ENCODE assay signal across 10 cellular contexts in genomic region chr15:66931768-66932633, GRCh38.
DNase-seq lines count a peak whose midpoint lies in the region; ATAC-seq, FAIRE-seq and TF ChIP-seq lines count a peak whose summit lies in the region.
"Had no signal": no experiment of that assay in that cellular context is flagged by ENCODE, and none has a peak within 500 bp of the region (broad histone marks: within the 10 kb centered on the region; RNA-seq: fewer than 3 reads in every experiment).

No MANE protein-coding gene starts in this region.

- FAIRE-seq in A549 (lab: Jason Lieb, UNC) (peak; percentile 93), HepG2 (lab: Jason Lieb, UNC) (peak; percentile 95), GM12892 (lab: Jason Lieb, UNC) (no peak)

- H3K4me2 ChIP-seq in A549 (peak overlapping the region; percentile 78), HepG2 (ENCODE audit: low read depth, low read length) (peak overlapping the region; percentile 62)

- peaks cover 17% of the 10 kb centered on the region for H3K27me3 Mint-ChIP-seq in brain

- CTCF ChIA-PET in A549 (lab: Yijun Ruan, JAX) (interaction anchor here (0.6 to 10.6 kb wide), 8 partner anchors 10 to 525 kb away, joined by 3 to 128 read pairs (median 6); no protein-coding TSS in a partner anchor), HepG2 (lab: Yijun Ruan, JAX; ENCODE audit: low intra/inter-chr PET ratio, low total read pairs) (no interaction called here)

- POLR2A ChIA-PET in A549 (lab: Yijun Ruan, JAX): interaction anchor here (0.6 to 2.3 kb wide), 8 partner anchors 11 to 230 kb away, joined by 3 to 11 read pairs (median 5); partner anchors contain the start of genes SMAD3 and SMAD6
- POLR2A ChIA-PET in HepG2 (lab: Yijun Ruan, JAX): interaction anchor here (1.4 to 2.1 kb wide), 4 partner anchors 10 to 173 kb away, joined by 4 to 5 read pairs (median 4); no protein-coding TSS in a partner anchor

- peak in 1 of 2 experiments; percentile 44; a peak in 4 of 5 replicates for TF ChIP-seq RAD21 in A549 (conservative IDR thresholded peaks at IDR 0.05 in 1 of 2, IDR thresholded peaks at IDR 0.05 in 1 of 2)
- no peak for TF ChIP-seq RAD21 in HepG2 (CRISPR knock-in tag; IDR thresholded peaks at IDR 0.05)

- WGBS in A549 (ENCODE audit: missing lambda C conversion rate): 5% methylated on average over 15 of the region's 15 CpGs
- 10% methylated on average over 14 of the region's 15 CpGs for WGBS in HepG2 (ENCODE audit: low lambda C conversion rate)

- ATAC-seq in A549 (peak; percentile 97), HepG2 (peak; percentile 96), HG02973 (IDR thresholded peaks at IDR 0.05; ENCODE audit: unreplicated experiment) (no peak)
- ATAC-seq: gastroesophageal sphincter had no signal

- H3K4me3 ChIP-seq in A549: peak overlapping the region; percentile 2; the same call in 1 of the 3 replicates
- H3K4me3 ChIP-seq in HepG2 (replicated peaks in 1 of 3; ENCODE audit: insufficient read depth in 1 of 3, low read depth in 2 of 3, low read length in 3 of 3): peak overlapping the region; percentile 2 to 35 (median 11); a peak in 4 of 6 replicates
- no peak overlapping the region for H3K4me3 ChIP-seq in vagina
- H3K4me3 ChIP-seq: gastroesophageal sphincter had no signal

- TF ChIP-seq CTCF in A549 (IDR thresholded peaks at IDR 0.05) (no peak), brain (conservative IDR thresholded peaks at IDR 0.05) (no peak), HepG2 (CRISPR knock-in tag; IDR thresholded peaks at IDR 0.05) (no peak), vagina (IDR thresholded peaks at IDR 0.05) (no peak)

- peaks cover 19% of the 10 kb centered on the region for H3K4me1 Mint-ChIP-seq in brain

- H3K27ac Mint-ChIP-seq in brain: peak overlapping the region in 3 of 5 experiments; percentile 73 to 97 (median 94)

- no peaks in the 10 kb centered on the region for H3K36me3 ChIP-seq in HepG2 (replicated peaks in 1 of 2; ENCODE audit: control insufficient read depth in 1 of 2, insufficient read depth in 2 of 2, low read length in 2 of 2)
- no peaks in the 10 kb centered on the region for H3K36me3 ChIP-seq in vagina
- H3K36me3 ChIP-seq: gastroesophageal sphincter had no signal

- no peaks in the 10 kb centered on the region for H3K79me2 ChIP-seq in HepG2 (ENCODE audit: insufficient read depth, low read length)

- H3K9me3 ChIP-seq in A549: peaks cover 26% of the 10 kb centered on the region
- H3K9me3 ChIP-seq in HepG2 (ENCODE audit: low read length): peaks cover 9% of the 10 kb centered on the region; the same call in 1 of the 2 replicates
- H3K9me3 ChIP-seq in vagina: no peaks in the 10 kb centered on the region

- no TSS peak for BruUV-seq in HepG2 (replicated peaks; lab: Mats Ljungman, UMichigan)

- in situ Hi-C loops in HepG2 (cut with HindIII; ENCODE audit: extremely low pct_ligation_motif_present, low pct_unique_long_range_greater_than_20kb): loop anchor here (25.0 kb wide), 1 partner anchor 505 kb away; no protein-coding TSS in a partner anchor

- peak; percentile 76 to 88; a peak in 4 of 5 replicates for TF ChIP-seq EP300 in A549 (IDR thresholded peaks at IDR 0.05)
- TF ChIP-seq EP300 in HepG2 (IDR thresholded peaks at IDR 0.05; ENCODE audit: low read depth in 2 of 2, low read length in 2 of 2): peak in 1 of 2 experiments; percentile 79; a peak in 2 of 4 replicates
- peak; percentile 74 for TF ChIP-seq EP300 in HepG2 (CRISPR knock-in tag; IDR thresholded peaks at IDR 0.05; ENCODE audit: borderline replicate concordance)

- H3K4me3 Mint-ChIP-seq in brain: peak overlapping the region in 2 of 5 experiments; percentile 15 to 36

- peak overlapping the region; percentile 91 to 93 for H3K27ac ChIP-seq in A549
- peak overlapping the region; percentile 59 for H3K27ac ChIP-seq in HepG2 (ENCODE audit: extremely low read length, insufficient read depth, low read length)
- no peak overlapping the region for H3K27ac ChIP-seq in vagina
- H3K27ac ChIP-seq: gastroesophageal sphincter had no signal

- no peaks in the 10 kb centered on the region for H4K20me1 ChIP-seq in HepG2 (ENCODE audit: insufficient read depth, low read length)

- H3K27me3 ChIP-seq in HepG2 (ENCODE audit: control insufficient read depth in 1 of 2, insufficient read depth in 2 of 2, low read length in 2 of 2): no peaks in the 10 kb centered on the region; a peak in 1 of 5 replicates
- H3K27me3 ChIP-seq in vagina: no peaks in the 10 kb centered on the region
- H3K27me3 ChIP-seq: gastroesophageal sphincter had no signal

- intact Hi-C loops in HepG2 (cut with micrococcal nuclease; ENCODE audit: unreplicated experiment) (no loop called here), vagina (cut with DNase I) (no loop called here)

- peak; percentile 96 to 97 for DNase-seq in A549 (ENCODE audit: low read depth in 1 of 2, low spot score in 1 of 2)
- peak; percentile 51 for DNase-seq in HS-27A (ENCODE audit: low read depth)
- DNase-seq in HepG2 (ENCODE audit: low spot score): peak; percentile 91
- DNase-seq in NCI-H2107 treated with DMSO at 0.1 percent for 48 hours (lab: John Stamatoyannopoulos, UW; ENCODE audit: unreplicated experiment): no peak
- no peak for DNase-seq in GM12892 (ENCODE audit: insufficient read length)
- no peak for DNase-seq in vagina (ENCODE audit: extremely low spot score in 2 of 2)
- DNase-seq: DND-41 had no signal

- no peak overlapping the region for H2AFZ ChIP-seq in HepG2 (ENCODE audit: low read length)

- H3K9ac ChIP-seq in HepG2 (ENCODE audit: insufficient read depth, low read depth, low read length): no peak overlapping the region

- H3K4me1 ChIP-seq in A549: peaks cover 46% of the 10 kb centered on the region
- H3K4me1 ChIP-seq in HepG2 (ENCODE audit: insufficient read depth, low read length): peaks cover 66% of the 10 kb centered on the region
- H3K4me1 ChIP-seq in vagina: peaks cover 27% of the 10 kb centered on the region

- peaks cover 4 to 18% (median 11%) of the 10 kb centered on the region in 5 experiments for H3K9me3 Mint-ChIP-seq in brain

- no peak for TF ChIP-seq POLR2A in A549 (IDR thresholded peaks at IDR 0.05; ENCODE audit: low read length)
- TF ChIP-seq POLR2A in HepG2 (IDR thresholded peaks at IDR 0.05; ENCODE audit: insufficient read depth in 1 of 2, low read depth in 2 of 2, low read length in 2 of 2): no peak
- no peak for TF ChIP-seq POLR2A in GM12892 (IDR thresholded peaks at IDR 0.05; ENCODE audit: low read depth, low read length)
- TF ChIP-seq POLR2A in vagina (IDR thresholded peaks at IDR 0.05): no peak

- H3K36me3 Mint-ChIP-seq in brain: no peaks in the 10 kb centered on the region

TF ChIP-seq in A549, 52 proteins besides CTCF, POLR2A, EP300 and RAD21 (continues in another document):
- TF ChIP-seq PHF8 (IDR thresholded peaks at IDR 0.05; ENCODE audit: borderline replicate concordance, low read depth): no peak
- TF ChIP-seq ATOH8 (CRISPR knock-in tag; IDR thresholded peaks at IDR 0.05; ENCODE audit: low read depth): no peak
- no peak for TF ChIP-seq NR3C1 (IDR thresholded peaks at IDR 0.05)
- no peak for TF ChIP-seq HOXA7 (CRISPR knock-in tag; IDR thresholded peaks at IDR 0.05)
- TF ChIP-seq MAFK (IDR thresholded peaks at IDR 0.05; ENCODE audit: partially characterized antibody): peak; percentile 10
- no peak for TF ChIP-seq FOSB (CRISPR knock-in tag; IDR thresholded peaks at IDR 0.05)
- TF ChIP-seq PBX3 (IDR thresholded peaks at IDR 0.05): peak; percentile 78
- TF ChIP-seq KDM1A (IDR thresholded peaks at IDR 0.05; ENCODE audit: low read depth): no peak
- no peak for TF ChIP-seq CBX2 (IDR thresholded peaks at IDR 0.05; ENCODE audit: borderline replicate concordance, low read depth)

TF ChIP-seq in HepG2, 621 proteins besides CTCF, POLR2A, EP300 and RAD21 (continues in another document):
- peak; percentile 61 for TF ChIP-seq CREM (IDR thresholded peaks at IDR 0.05)
- no peak for TF ChIP-seq CREM (CRISPR knock-in tag; IDR thresholded peaks at IDR 0.05)
- no peak for TF ChIP-seq MLX (CRISPR knock-in tag; IDR thresholded peaks at IDR 0.05)
- no peak for TF ChIP-seq ZKSCAN5 (CRISPR knock-in tag; IDR thresholded peaks at IDR 0.05)
- TF ChIP-seq LCORL (IDR thresholded peaks at IDR 0.05): no peak
- TF ChIP-seq LCORL (CRISPR knock-in tag; IDR thresholded peaks at IDR 0.05): peak; percentile 63
- TF ChIP-seq ZBTB43 (CRISPR knock-in tag; conservative IDR thresholded peaks at IDR 0.05): peak; percentile 99
- no peak for TF ChIP-seq RORA (CRISPR knock-in tag; IDR thresholded peaks at IDR 0.05)
- no peak for TF ChIP-seq KLF15 (CRISPR knock-in tag; IDR thresholded peaks at IDR 0.05; ENCODE audit: borderline replicate concordance)
- 0 out of 2 replicates have a peak, but pooled peaks have one; percentile 25 for TF ChIP-seq ZIK1 (CRISPR knock-in tag; IDR thresholded peaks at IDR 0.05; ENCODE audit: borderline replicate concordance, low read depth)
- TF ChIP-seq ZNF660 (CRISPR knock-in tag; IDR thresholded peaks at IDR 0.05; ENCODE audit: borderline replicate concordance, low read depth): no peak
- TF ChIP-seq ZNF441 (CRISPR knock-in tag; IDR thresholded peaks at IDR 0.05; ENCODE audit: borderline replicate concordance): peak; percentile 73
- peak; percentile 54; the same call in 1 of the 2 replicates for TF ChIP-seq ZBTB7B (CRISPR knock-in tag; IDR thresholded peaks at IDR 0.05)
- TF ChIP-seq FOSL1 (CRISPR knock-in tag; IDR thresholded peaks at IDR 0.05; ENCODE audit: borderline replicate concordance): peak; percentile 96
- TF ChIP-seq DR1 (CRISPR knock-in tag; IDR thresholded peaks at IDR 0.05): no peak

Comparison
In these comparisons a context has a peak if more than half of its experiments do, and no peak if none do; other contexts are left out.
1. DNase-seq: peak in A549 (2 of 2), HS-27A (single experiment) and HepG2 (single experiment); none in NCI-H2107 treated with DMSO at 0.1 percent for 48 hours (single experiment), GM12892 (single experiment) and vagina (0 of 2).
2. H3K4me3 ChIP-seq: peak in A549 (single experiment) and HepG2 (3 of 3); none in vagina (0 of 2).
3. Of the 38 proteins assayed by ChIP-seq in both HepG2 and A549: peak only in HepG2: HDAC2 and KDM1A; only in A549: BCL3, ESRRA, MAFK, PBX3 and SMC3; in both: EP300, FOSL2, JUN, JUNB, MAX and MYC; in neither: 24; mixed calls (peak in some experiments, not most) for 1.